In the genomic region with DNA sequence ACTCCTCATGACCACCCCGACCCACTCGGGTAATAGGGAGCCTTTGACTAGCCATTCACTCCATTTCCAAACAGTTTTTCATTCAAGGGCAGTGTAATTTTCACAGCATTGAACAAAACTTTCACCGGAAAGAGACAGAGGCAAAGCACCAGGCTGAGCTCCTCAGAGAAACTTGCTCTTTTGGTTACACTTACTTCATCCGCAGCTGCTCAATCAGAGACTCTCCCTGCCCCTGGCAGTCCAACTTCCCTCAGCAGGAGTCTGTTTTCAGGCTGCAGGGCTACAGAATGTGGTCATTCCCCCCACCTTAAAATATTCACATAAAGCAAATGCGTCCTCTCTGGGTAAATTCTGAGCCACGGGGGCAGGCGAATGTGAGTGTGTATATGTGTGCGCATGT, we compare ENCODE assay signal across 16 cellular contexts.
A peak's percentile ranks its signal among the peaks of the same experiment; 100 is the strongest.
DNase-seq lines count a peak whose midpoint lies in the region; ATAC-seq and TF ChIP-seq lines count a peak whose summit lies in the region.
"Had no signal": no experiment of that assay in that cellular context is flagged by ENCODE, and none has a peak within 500 bp of the region (broad histone marks: within the 10 kb centered on the region; RNA-seq: fewer than 3 reads in every experiment).

No MANE protein-coding gene starts in this region.

- no peaks in the 10 kb centered on the region for H3K36me3 ChIP-seq in trophoblast cell (ENCODE audit: control insufficient read depth in 1 of 2, insufficient read depth in 2 of 2, low read length in 2 of 2)
- H3K36me3 ChIP-seq in SK-N-SH (replicated peaks in 1 of 2; ENCODE audit: control insufficient read depth in 1 of 2, insufficient read depth in 2 of 2, low read length in 1 of 2), result no peaks in the 10 kb centered on the region
- H3K36me3 ChIP-seq: BLaER1 treated with 17β-estradiol and CSF1 and Interleukin-3, amounts not matched to agents 10 nM and 100 nM had no signal

- peak overlapping the region; percentile 38 for H3K23ac ChIP-seq in trophoblast cell (ENCODE audit: low read length)

- no peaks in the 10 kb centered on the region for H3K9me2 ChIP-seq in SK-N-SH

- intact Hi-C loops in left ventricle myocardium superior (cut with micrococcal nuclease) (no loop called here), right cardiac atrium (cut with DNase I) (no loop called here)

- no peak overlapping the region for H3K18ac ChIP-seq in trophoblast cell (ENCODE audit: low read length)

- no peak overlapping the region for H2BK5ac ChIP-seq in trophoblast cell (ENCODE audit: low read depth, low read length, poor library complexity)

- H3F3A ChIP-seq in SK-N-SH (replicated peaks; ENCODE audit: insufficient read depth), result no peaks in the 10 kb centered on the region

- no peak for TF ChIP-seq EP300 in SK-N-SH (IDR thresholded peaks at IDR 0.05; ENCODE audit: borderline replicate concordance in 1 of 2, low read depth in 1 of 2, low read length in 1 of 2)

- H3K4me3 ChIP-seq in right cardiac atrium (ENCODE audit: low read length) (no peak overlapping the region), trophoblast cell (ENCODE audit: low read depth, low read length) (no peak overlapping the region), SK-N-SH (ENCODE audit: low read depth in 2 of 2, low read length in 1 of 2) (no peak overlapping the region)
- H3K4me3 ChIP-seq: A549; BLaER1 treated with 17β-estradiol and CSF1 and Interleukin-3, amounts not matched to agents 10 nM and 100 nM had no signal

- POLR2A ChIA-PET in SK-N-SH (lab: Yijun Ruan, JAX), result no interaction called here

- WGBS in right cardiac atrium, result 82% methylated on average over 8 of the region's 8 CpGs
- WGBS in trophoblast cell (ENCODE audit: extremely low coverage, insufficient coverage, insufficient read length), result no CpG with 5 or more reads among the region's 8 CpGs
- 59% methylated on average over 8 of the region's 8 CpGs for WGBS in SK-N-SH (ENCODE audit: low lambda C conversion rate)

- H4K20me1 ChIP-seq in SK-N-SH (ENCODE audit: insufficient read depth), result no peaks in the 10 kb centered on the region
- H4K20me1 ChIP-seq: BLaER1 treated with 17β-estradiol and CSF1 and Interleukin-3, amounts not matched to agents 10 nM and 100 nM had no signal

- H2AFZ ChIP-seq in trophoblast cell (ENCODE audit: insufficient read depth, low read length, poor library complexity), result no peak overlapping the region
- no peak overlapping the region for H2AFZ ChIP-seq in SK-N-SH (ENCODE audit: low read depth)

- peak; percentile 61 for ATAC-seq in left ventricle myocardium superior
- no peak for ATAC-seq in right cardiac atrium
- ATAC-seq: A549; CD8-positive, alpha-beta T cell had no signal

- no peaks in the 10 kb centered on the region for H3K9me3 ChIP-seq in right cardiac atrium (ENCODE audit: control insufficient read depth, low read length)
- no peaks in the 10 kb centered on the region for H3K9me3 ChIP-seq in trophoblast cell (ENCODE audit: insufficient read depth, low read depth, low read length)
- H3K9me3 ChIP-seq in SK-N-SH, result no peaks in the 10 kb centered on the region
- H3K9me3 ChIP-seq: A549, Caco-2 had no signal

- no peak for DNase-seq in left ventricle myocardium superior
- no peak for DNase-seq in right cardiac atrium
- DNase-seq in myocyte (ENCODE audit: low read depth), result peak; percentile 7
- no peak for DNase-seq in trophoblast cell
- no peak for DNase-seq in NCI-H1930 (lab: John Stamatoyannopoulos, UW)
- no peak for DNase-seq in SK-N-SH
- DNase-seq: AML-193; Caco-2; Calu3; CD4-positive, alpha-beta T cell; CD8-positive, alpha-beta T cell; DMS79 treated with DMSO at 0.1 percent for 48 hours; GF-D8 had no signal

- H3K4ac ChIP-seq in trophoblast cell (ENCODE audit: low read depth, low read length), result no peak overlapping the region

- no peak overlapping the region for H3K14ac ChIP-seq in trophoblast cell (ENCODE audit: low read length)

- no peaks in the 10 kb centered on the region for H3K79me2 ChIP-seq in trophoblast cell (ENCODE audit: control insufficient read depth, insufficient read depth, low read length, poor library complexity)
- no peaks in the 10 kb centered on the region for H3K79me2 ChIP-seq in SK-N-SH (ENCODE audit: insufficient read depth)

- H2BK12ac ChIP-seq in trophoblast cell (ENCODE audit: low read length), result no peak overlapping the region

- H4K91ac ChIP-seq in trophoblast cell (ENCODE audit: low read depth, low read length), result no peak overlapping the region

- no peak overlapping the region for H2AK5ac ChIP-seq in trophoblast cell (ENCODE audit: low read length)

- H4K8ac ChIP-seq in trophoblast cell (ENCODE audit: low read depth, low read length), result no peak overlapping the region

- no peaks in the 10 kb centered on the region for H3K4me1 ChIP-seq in right cardiac atrium (ENCODE audit: control insufficient read depth, insufficient read depth, low read length)
- H3K4me1 ChIP-seq in trophoblast cell (ENCODE audit: control insufficient read depth in 1 of 2, insufficient read depth in 2 of 2, low read length in 2 of 2), result peaks cover under 1% of the 10 kb centered on the region in 2 experiments
- H3K4me1 ChIP-seq in SK-N-SH (ENCODE audit: control insufficient read depth in 1 of 2, insufficient read depth in 2 of 2, low read depth in 1 of 2, low read length in 1 of 2), result no peaks in the 10 kb centered on the region
- H3K4me1 ChIP-seq: A549; BLaER1 treated with 17β-estradiol and CSF1 and Interleukin-3, amounts not matched to agents 10 nM and 100 nM; Caco-2 had no signal

- no peak overlapping the region for H2BK120ac ChIP-seq in trophoblast cell (ENCODE audit: insufficient read depth, low read length, poor library complexity)

- H4K12ac ChIP-seq in trophoblast cell (ENCODE audit: low read depth, low read length), result no peak overlapping the region

- no peak overlapping the region for H3K4me2 ChIP-seq in trophoblast cell (ENCODE audit: low read length)
- H3K4me2 ChIP-seq in SK-N-SH, result no peak overlapping the region
- H3K4me2 ChIP-seq: A549; BLaER1 treated with 17β-estradiol and CSF1 and Interleukin-3, amounts not matched to agents 10 nM and 100 nM had no signal

- H3K27me3 ChIP-seq in right cardiac atrium (ENCODE audit: control insufficient read depth, insufficient read depth) (no peaks in the 10 kb centered on the region), trophoblast cell (ENCODE audit: insufficient read depth, low read length) (no peaks in the 10 kb centered on the region), SK-N-SH (ENCODE audit: insufficient read depth) (no peaks in the 10 kb centered on the region)
- H3K27me3 ChIP-seq: BLaER1 treated with 17β-estradiol and CSF1 and Interleukin-3, amounts not matched to agents 10 nM and 100 nM had no signal

- TF ChIP-seq RAD21 in SK-N-SH (IDR thresholded peaks at IDR 0.05; ENCODE audit: low read length), result no peak

- H3K27ac ChIP-seq in right cardiac atrium (ENCODE audit: low read length) (no peak overlapping the region), trophoblast cell (ENCODE audit: low read depth, low read length) (no peak overlapping the region), SK-N-SH (ENCODE audit: low read depth in 2 of 2, low read length in 1 of 2) (no peak overlapping the region)
- H3K27ac ChIP-seq: A549; BLaER1 treated with 17β-estradiol and CSF1 and Interleukin-3, amounts not matched to agents 10 nM and 100 nM; C4-2B had no signal

- no peaks in the 10 kb centered on the region for H3K79me1 ChIP-seq in trophoblast cell (ENCODE audit: low read length)

- no peak for TF ChIP-seq CTCF in SK-N-SH (IDR thresholded peaks at IDR 0.05)

- no peak overlapping the region for H3K9ac ChIP-seq in trophoblast cell (ENCODE audit: low read length)
- H3K9ac ChIP-seq in SK-N-SH, result no peak overlapping the region
- H3K9ac ChIP-seq: BLaER1 treated with 17β-estradiol and CSF1 and Interleukin-3, amounts not matched to agents 10 nM and 100 nM had no signal

- CTCF ChIA-PET in SK-N-SH (lab: Yijun Ruan, JAX), result no interaction called here

TF ChIP-seq in SK-N-SH, 30 proteins besides CTCF, POLR2A, EP300 and RAD21 (continues in another document):
- no peak for TF ChIP-seq FOXM1 (IDR thresholded peaks at IDR 0.05; ENCODE audit: low read depth)
- TF ChIP-seq, protein P1, sequence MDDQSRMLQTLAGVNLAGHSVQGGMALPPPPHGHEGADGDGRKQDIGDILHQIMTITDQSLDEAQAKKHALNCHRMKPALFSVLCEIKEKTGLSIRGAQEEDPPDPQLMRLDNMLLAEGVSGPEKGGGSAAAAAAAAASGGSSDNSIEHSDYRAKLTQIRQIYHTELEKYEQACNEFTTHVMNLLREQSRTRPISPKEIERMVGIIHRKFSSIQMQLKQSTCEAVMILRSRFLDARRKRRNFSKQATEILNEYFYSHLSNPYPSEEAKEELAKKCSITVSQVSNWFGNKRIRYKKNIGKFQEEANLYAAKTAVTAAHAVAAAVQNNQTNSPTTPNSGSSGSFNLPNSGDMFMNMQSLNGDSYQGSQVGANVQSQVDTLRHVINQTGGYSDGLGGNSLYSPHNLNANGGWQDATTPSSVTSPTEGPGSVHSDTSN (IDR thresholded peaks at IDR 0.05), result no peak
- no peak for TF ChIP-seq CHD2 (IDR thresholded peaks at IDR 0.05; ENCODE audit: low read length, partially characterized antibody)
- no peak for TF ChIP-seq RCOR1 (IDR thresholded peaks at IDR 0.05; ENCODE audit: low read length)
- TF ChIP-seq IRF3 (IDR thresholded peaks at IDR 0.05; ENCODE audit: low read depth, low read length), result no peak
- TF ChIP-seq GATA2 (CRISPR knock-in tag; IDR thresholded peaks at IDR 0.05), result no peak
